Comparison of ENCODE assay signal across 19 cellular contexts in the genomic region with DNA sequence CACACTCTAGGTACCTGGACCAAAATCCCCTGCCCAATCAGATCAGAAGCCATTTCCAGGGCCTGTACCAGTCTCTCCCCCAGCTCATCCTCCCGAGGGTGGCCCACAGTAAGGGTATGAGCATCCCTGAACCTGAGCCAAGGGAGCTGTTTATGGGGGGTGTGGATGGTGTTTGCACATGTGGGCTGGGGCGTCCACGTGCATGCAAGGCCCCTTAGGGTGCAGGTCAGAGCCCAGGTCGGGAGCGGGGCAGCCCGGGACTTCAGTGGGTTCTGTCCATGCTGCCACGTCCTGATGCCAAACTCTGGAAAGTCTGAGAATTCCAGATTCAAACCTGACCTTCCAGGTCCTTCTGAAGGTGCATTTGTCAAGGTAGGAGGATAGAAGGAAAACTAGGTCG.
"Had no signal": no experiment of that assay in that cellular context is flagged by ENCODE, and none has a peak within 500 bp of the region (broad histone marks: within the 10 kb centered on the region; RNA-seq: fewer than 3 reads in every experiment).

No MANE protein-coding gene starts in this region.

- H3K4me1 ChIP-seq: ascending aorta, breast epithelium, esophagus squamous epithelium had no signal

- H3K9me3 ChIP-seq: ascending aorta, breast epithelium, esophagus squamous epithelium, stomach had no signal

- H3K27me3 ChIP-seq: ascending aorta, breast epithelium, esophagus squamous epithelium, stomach had no signal

- H3K27ac Mint-ChIP-seq: activated naive CD4-positive, alpha-beta T cell treated with anti-CD3 and anti-CD28 coated beads, Interleukin-2, amount 10 ng/mL, durations not matched to agents 7 days and 5 days; nephron had no signal

- H3K27ac ChIP-seq: ascending aorta, breast epithelium, coronary artery, esophagus squamous epithelium, stomach, WERI-Rb-1 had no signal

- DNase-seq: activated CD4-positive, alpha-beta T cell treated with anti-CD3 and anti-CD28 coated beads for 1 hour; activated CD8-positive, alpha-beta memory T cell treated with anti-CD3 and anti-CD28 coated beads for 24 hours; activated CD8-positive, alpha-beta memory T cell treated with anti-CD3 and anti-CD28 coated beads, Interleukin-2, amount 50 U/mL, for 48 hours; activated effector memory CD4-positive, alpha-beta T cell treated with Interleukin-2 at 50 U/mL for 16 hours; activated naive CD4-positive, alpha-beta T cell treated with anti-CD3 and anti-CD28 coated beads, Interleukin-2, amount 10 ng/mL, durations not matched to agents 7 days and 5 days; activated T-cell treated with anti-CD3 and anti-CD28 coated beads, Interleukin-2, amount 50 U/mL, for 48 hours; effector CD4-positive, alpha-beta T cell; esophagus squamous epithelium; occipital lobe; stimulated activated CD4-positive, alpha-beta T cell treated with anti-CD3 and anti-CD28 coated beads, Interleukin-15, amount 100 ng/mL, for 24 hours; stimulated activated CD4-positive, alpha-beta T cell treated with anti-CD3 and anti-CD28 coated beads, Interleukin-2, amount 100 ng/mL, for 48 hours; WERI-Rb-1 had no signal

- H3K36me3 Mint-ChIP-seq: activated naive CD4-positive, alpha-beta T cell treated with anti-CD3 and anti-CD28 coated beads, Interleukin-2, amount 10 ng/mL, durations not matched to agents 7 days and 5 days had no signal

- FAIRE-seq: endothelial cell of umbilical vein, small intestine had no signal

- H3K36me3 ChIP-seq: ascending aorta, breast epithelium, esophagus squamous epithelium, stomach, WERI-Rb-1 had no signal

- H3K4me3 ChIP-seq: ascending aorta, breast epithelium, coronary artery, esophagus squamous epithelium, stomach had no signal

- H3K9me3 Mint-ChIP-seq: nephron had no signal

- H3K4me3 Mint-ChIP-seq: activated naive CD4-positive, alpha-beta T cell treated with anti-CD3 and anti-CD28 coated beads, Interleukin-2, amount 10 ng/mL, durations not matched to agents 7 days and 5 days; nephron had no signal
